14 cellular contexts compared by ENCODE assay signal in genomic region chr14:23518716-23519115, GRCh38. TPM values are rescaled to one million over a fixed set of nuclear protein-coding genes. Genes with fewer than 3 reads are reported as not detected.
"Had no signal": no experiment of that assay in that cellular context is flagged by ENCODE, and none has a peak within 500 bp of the region (broad histone marks: within the 10 kb centered on the region; RNA-seq: fewer than 3 reads in every experiment).

No MANE protein-coding gene starts in this region.

- H3K4me3 ChIP-seq: psoas muscle, sigmoid colon, testis had no signal

- H3K27ac ChIP-seq: psoas muscle, sigmoid colon, testis had no signal

- H3K36me3 ChIP-seq: sigmoid colon had no signal

- H3K9me3 ChIP-seq: psoas muscle, sigmoid colon, testis had no signal

- H3K27me3 ChIP-seq: sigmoid colon, testis had no signal

- H3K4me1 ChIP-seq: psoas muscle, testis had no signal

- DNase-seq: activated B cell treated with CpG ODN at 0.5 μM for 24 hours; activated CD4-positive, alpha-beta T cell treated with anti-CD3 and anti-CD28 coated beads, Interleukin-2, amount 10 ng/mL, durations not matched to agents 7 days and 5 days; activated CD8-positive, alpha-beta memory T cell treated with anti-CD3 and anti-CD28 coated beads for 24 hours; activated naive CD4-positive, alpha-beta T cell treated with anti-CD3 and anti-CD28 coated beads, Interleukin-2, amount 10 ng/mL, durations not matched to agents 7 days and 5 days; central memory CD4-positive, alpha-beta T cell; glutamatergic neuron; mammary epithelial cell; natural killer cell; psoas muscle; sigmoid colon; stimulated activated CD4-positive, alpha-beta T cell treated with anti-CD3 and anti-CD28 coated beads, Interleukin-12 subunit alpha, Interleukin-12 subunit beta, amount 100 ng/mL, for 4 hours; stimulated activated CD4-positive, alpha-beta T cell treated with anti-CD3 and anti-CD28 coated beads, Interleukin-2, amount 100 ng/mL, for 48 hours; stimulated activated naive CD8-positive, alpha-beta T cell treated with anti-CD3 and anti-CD28 coated beads, Interleukin-15, Interleukin-2, amounts not matched to agents 100 U/mL and 50 U/mL, for 24 hours; testis had no signal

RNA-seq across cellular contexts. Expression of gene JPH4, which starts 59.9 kb away (rescaled TPM):
- total RNA-seq: activated CD4-positive, alpha-beta T cell treated with anti-CD3 and anti-CD28 coated beads, Interleukin-2, amount 10 ng/mL, durations not matched to agents 7 days and 5 days had no signal
